In the genomic region with DNA sequence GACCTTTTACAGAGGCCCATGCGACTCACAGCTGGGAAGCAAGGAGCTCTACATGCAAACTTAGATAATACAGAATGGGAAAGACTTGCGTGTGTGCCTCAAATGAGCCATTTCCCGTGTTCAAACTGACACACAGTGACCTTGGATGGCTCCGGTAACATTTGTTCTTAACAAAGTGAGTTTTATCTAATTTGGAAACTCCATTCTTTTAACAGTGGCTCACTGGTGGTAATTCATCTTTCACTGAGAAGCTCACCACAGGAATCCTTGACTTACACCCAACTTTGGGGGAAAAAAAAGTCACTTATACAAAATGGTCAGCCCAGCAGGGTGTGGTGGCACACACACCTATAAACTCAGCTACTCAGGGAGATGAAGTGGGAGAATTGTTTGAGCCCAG, we compare ENCODE assay signal across 17 cellular contexts.
DNase-seq lines count a peak whose midpoint lies in the region; ATAC-seq, FAIRE-seq and TF ChIP-seq lines count a peak whose summit lies in the region.
"Had no signal": no experiment of that assay in that cellular context is flagged by ENCODE, and none has a peak within 500 bp of the region (broad histone marks: within the 10 kb centered on the region; RNA-seq: fewer than 3 reads in every experiment).

No MANE protein-coding gene starts in this region.

- H3K4me2 ChIP-seq in astrocyte (ENCODE audit: low read length) (no peak overlapping the region), mesendoderm (ENCODE audit: low read length) (no peak overlapping the region)

- no peak overlapping the region for H3K4ac ChIP-seq in mesendoderm (ENCODE audit: low read depth, low read length)

- no peaks in the 10 kb centered on the region for H3K9me3 Mint-ChIP-seq in astrocyte (ENCODE audit: unreplicated experiment)

- no peak overlapping the region for H3K23ac ChIP-seq in mesendoderm (ENCODE audit: low read length)

- no peak overlapping the region for H2BK5ac ChIP-seq in mesendoderm (ENCODE audit: low read length)

- H2AK5ac ChIP-seq in mesendoderm (ENCODE audit: low read length): no peak overlapping the region

- H2AFZ ChIP-seq in ACC112 (ENCODE audit: low read length, unreplicated experiment): no peak overlapping the region
- no peak overlapping the region for H2AFZ ChIP-seq in astrocyte (ENCODE audit: low read depth, low read length)

- H3K27ac Mint-ChIP-seq in astrocyte (ENCODE audit: unreplicated experiment): no peak overlapping the region
- H3K27ac Mint-ChIP-seq: CD4-positive, CD25-positive, alpha-beta regulatory T cell had no signal

- TF ChIP-seq CTCF in astrocyte (IDR thresholded peaks at IDR 0.05; ENCODE audit: insufficient read depth, low read depth, low read length): no peak
- no peak for TF ChIP-seq CTCF in fibroblast of mammary gland (conservative IDR thresholded peaks at IDR 0.05; ENCODE audit: control insufficient read depth, insufficient read depth, low read depth, low read length)

- no peak overlapping the region for H4K8ac ChIP-seq in mesendoderm (ENCODE audit: low read depth, low read length)

- H4K20me1 ChIP-seq in astrocyte (ENCODE audit: insufficient read depth, low read length): no peaks in the 10 kb centered on the region

- H3K79me1 ChIP-seq in mesendoderm (ENCODE audit: low read length): peaks cover 12% of the 10 kb centered on the region

- H3K4me3 Mint-ChIP-seq in astrocyte (ENCODE audit: unreplicated experiment): no peak overlapping the region
- H3K4me3 Mint-ChIP-seq: CD4-positive, CD25-positive, alpha-beta regulatory T cell had no signal

- H3K4me1 ChIP-seq in ACC112 (ENCODE audit: control insufficient read depth, insufficient read depth, low read length, unreplicated experiment) (no peaks in the 10 kb centered on the region), astrocyte (ENCODE audit: insufficient read depth, low read length) (no peaks in the 10 kb centered on the region), mesendoderm (ENCODE audit: control insufficient read depth, low read depth, low read length) (peaks cover 2% of the 10 kb centered on the region)

- FAIRE-seq in astrocyte (lab: Jason Lieb, UNC): peak; percentile 55
- FAIRE-seq: GM12892 had no signal

- H3K9ac ChIP-seq in astrocyte (ENCODE audit: low read length) (no peak overlapping the region), mesendoderm (ENCODE audit: low read length) (no peak overlapping the region)

- H3K27ac ChIP-seq in ACC112 (ENCODE audit: low read depth, low read length) (peak overlapping the region; percentile 40; the same call in 1 of the 2 replicates), astrocyte (ENCODE audit: low read depth, low read length) (no peak overlapping the region), mesendoderm (ENCODE audit: low read depth, low read length) (no peak overlapping the region)
- H3K27ac ChIP-seq: 22Rv1 had no signal

- H3K4me3 ChIP-seq in ACC112 (ENCODE audit: low read depth, low read length): no peak overlapping the region
- H3K4me3 ChIP-seq in astrocyte (ENCODE audit: insufficient read depth, low read depth, low read length): no peak overlapping the region
- H3K4me3 ChIP-seq in fibroblast of mammary gland (ENCODE audit: control insufficient read depth, low read depth, low read length): no peak overlapping the region
- no peak overlapping the region for H3K4me3 ChIP-seq in mesendoderm (ENCODE audit: low read length)

- H4K5ac ChIP-seq in mesendoderm (ENCODE audit: low read length): no peak overlapping the region

- H2BK120ac ChIP-seq in mesendoderm (ENCODE audit: low read depth, low read length): no peak overlapping the region

- DNase-seq in H4 (ENCODE audit: low spot score) (peak; percentile 79), astrocyte (ENCODE audit: low read depth) (peak; percentile 95), fibroblast of mammary gland (ENCODE audit: low read depth) (peak; percentile 45), SKM-1 treated with dmso at 0.1 percent for 144 hours (lab: John Stamatoyannopoulos, UW; ENCODE audit: unreplicated experiment) (no peak), mesendoderm (no peak)
- DNase-seq in stimulated activated naive CD4-positive, alpha-beta T cell treated with Interleukin-2 at 50 U/mL for 16 hours (lab: John Stamatoyannopoulos, UW): no peak
- DNase-seq: CD4-positive, CD25-positive, alpha-beta regulatory T cell; DMS53; H7; Karpas-422; NCI-H1105 treated with DMSO at 0.1 percent for 48 hours; NCI-H187; NCI-H446 had no signal

- no peak overlapping the region for H3K18ac ChIP-seq in mesendoderm (ENCODE audit: low read length)

- no peak for ATAC-seq in GM19463 (IDR thresholded peaks at IDR 0.05; ENCODE audit: unreplicated experiment)

- H3K36me3 Mint-ChIP-seq in astrocyte (ENCODE audit: low read depth, unreplicated experiment): no peaks in the 10 kb centered on the region
- H3K36me3 Mint-ChIP-seq: CD4-positive, CD25-positive, alpha-beta regulatory T cell had no signal

- no peak overlapping the region for H3K56ac ChIP-seq in mesendoderm (ENCODE audit: low read length)

- no peak overlapping the region for H2BK15ac ChIP-seq in mesendoderm (replicated peaks; ENCODE audit: low read depth)

- WGBS in mesendoderm (ENCODE audit: extremely low coverage, insufficient coverage, low lambda C conversion rate): no CpG with 5 or more reads among the region's 4 CpGs

- no peaks in the 10 kb centered on the region for H3K27me3 Mint-ChIP-seq in astrocyte (ENCODE audit: low read depth, unreplicated experiment)
- H3K27me3 Mint-ChIP-seq: CD4-positive, CD25-positive, alpha-beta regulatory T cell had no signal

- H3K9me3 ChIP-seq in astrocyte (ENCODE audit: insufficient read depth, low read depth, low read length): no peaks in the 10 kb centered on the region

- H3K79me2 ChIP-seq in ACC112 (ENCODE audit: control insufficient read depth, insufficient read depth, low read length, unreplicated experiment): no peaks in the 10 kb centered on the region
- H3K79me2 ChIP-seq in astrocyte (ENCODE audit: insufficient read depth, low read length): no peaks in the 10 kb centered on the region
- H3K79me2 ChIP-seq in mesendoderm (ENCODE audit: control insufficient read depth, insufficient read depth, low read length): peaks cover 2% of the 10 kb centered on the region

- H3K27me3 ChIP-seq in ACC112 (ENCODE audit: insufficient read depth, low read length) (no peaks in the 10 kb centered on the region), astrocyte (ENCODE audit: insufficient read depth, low read length) (no peaks in the 10 kb centered on the region), mesendoderm (ENCODE audit: insufficient read depth, low read length, poor library complexity) (no peaks in the 10 kb centered on the region)

- H3K4me1 Mint-ChIP-seq in astrocyte (ENCODE audit: low read depth, unreplicated experiment): peaks cover 2% of the 10 kb centered on the region
- H3K4me1 Mint-ChIP-seq: CD4-positive, CD25-positive, alpha-beta regulatory T cell had no signal

- no peaks in the 10 kb centered on the region for H3K36me3 ChIP-seq in ACC112 (ENCODE audit: insufficient read depth, low read length)
- no peaks in the 10 kb centered on the region for H3K36me3 ChIP-seq in astrocyte (ENCODE audit: insufficient read depth, low read length)
- no peaks in the 10 kb centered on the region for H3K36me3 ChIP-seq in mesendoderm (ENCODE audit: control insufficient read depth, insufficient read depth, low read length)

Comparison
In these comparisons a context has a peak if more than half of its experiments do, and no peak if none do; other contexts are left out.
1. DNase-seq: peak in H4 (single experiment), astrocyte (single experiment) and fibroblast of mammary gland (single experiment); none in stimulated activated naive CD4-positive, alpha-beta T cell treated with Interleukin-2 at 50 U/mL for 16 hours (single experiment), SKM-1 treated with dmso at 0.1 percent for 144 hours (single experiment) and mesendoderm (single experiment).